In genomic region chr12:50025187-50026059, GRCh38 we compare ENCODE assay signal across 8 cellular contexts. TPM values are rescaled to one million over a fixed set of nuclear protein-coding genes. Genes with fewer than 3 reads are reported as not detected.
DNase-seq lines count a peak whose midpoint lies in the region; ATAC-seq and TF ChIP-seq lines count a peak whose summit lies in the region.

RACGAP1 (minus strand) TSS chr12:50025494; CDS start chr12:50016715, 8,779 bp downstream.

- no peaks in the 10 kb centered on the region for H4K20me1 ChIP-seq in OCI-LY1 (ENCODE audit: insufficient read depth, low read length)

- H3K9ac ChIP-seq in HUES64 (ENCODE audit: low read depth, low read length) (peak within 1 kb of the TSS; percentile 70), OCI-LY1 (ENCODE audit: low read length) (peak within 1 kb of the TSS; percentile 80)

- TF ChIP-seq CTCF in Calu3 (IDR thresholded peaks at IDR 0.05; ENCODE audit: unreplicated experiment) (no peak), OCI-LY1 (IDR thresholded peaks at IDR 0.05; ENCODE audit: low read length) (no peak), endothelial cell (IDR thresholded peaks at IDR 0.05; ENCODE audit: unreplicated experiment) (no peak), mesothelial cell of epicardium (IDR thresholded peaks at IDR 0.05; ENCODE audit: unreplicated experiment) (no peak)

- peak within 1 kb of the TSS; percentile 47; the same call in 1 of the 2 replicates for H3K27ac ChIP-seq in HUES64 (ENCODE audit: low read depth, low read length)
- peak within 1 kb of the TSS; percentile 66 for H3K27ac ChIP-seq in OCI-LY1 (ENCODE audit: low read depth, low read length, poor library complexity, severe bottlenecking)

- peak within 1 kb of the TSS; percentile 74 for H3K4me2 ChIP-seq in OCI-LY1 (ENCODE audit: low read length)

- H3K4me1 ChIP-seq in HUES64 (ENCODE audit: insufficient read depth, low read length) (peaks cover 3% of the 10 kb centered on the region; the same call in 1 of the 2 replicates), OCI-LY1 (ENCODE audit: insufficient read depth, low read length, severe bottlenecking) (peaks cover 48% of the 10 kb centered on the region)

- H3K36me3 ChIP-seq in HUES64 (ENCODE audit: insufficient read depth, low read length) = no peaks in the 10 kb centered on the region
- H3K36me3 ChIP-seq in OCI-LY1 (ENCODE audit: insufficient read depth, low read length) = peaks cover 26% of the 10 kb centered on the region; the same call in 1 of the 2 replicates

- intact Hi-C loops in Calu3 (cut with micrococcal nuclease; ENCODE audit: unreplicated experiment) = no loop called here

- H2AFZ ChIP-seq in OCI-LY1 (ENCODE audit: low read length) = peak within 1 kb of the TSS; percentile 79

- H3K27me3 ChIP-seq in HUES64 (ENCODE audit: insufficient read depth, low read length) (no peaks in the 10 kb centered on the region), OCI-LY1 (ENCODE audit: insufficient read depth, low read length) (no peaks in the 10 kb centered on the region)

- CTCF ChIA-PET in Calu3 (lab: Charles Lee) = interaction anchor here (0.6 to 1.1 kb wide), 4 partner anchors 8 to 80 kb away, joined by 3 to 4 read pairs (median 3); no protein-coding TSS in a partner anchor

- 3% methylated on average over 45 of the region's 47 CpGs for WGBS in HUES64

- H3K4me3 Mint-ChIP-seq in Calu3 (ENCODE audit: low read depth, unreplicated experiment) (peak within 1 kb of the TSS; percentile 93), endothelial cell (ENCODE audit: unreplicated experiment) (peak within 1 kb of the TSS; percentile 100), mesothelial cell of epicardium (peak within 1 kb of the TSS; percentile 96)

- H3K27me3 Mint-ChIP-seq in Calu3 (ENCODE audit: unreplicated experiment) (no peaks in the 10 kb centered on the region), endothelial cell (ENCODE audit: unreplicated experiment) (peaks cover 2% of the 10 kb centered on the region), mesothelial cell of epicardium (ENCODE audit: low read depth) (no peaks in the 10 kb centered on the region)

- peak within 1 kb of the TSS; percentile 80 for H3K4me3 ChIP-seq in HUES64 (ENCODE audit: low read length)
- peak within 1 kb of the TSS; percentile 74 for H3K4me3 ChIP-seq in OCI-LY1 (ENCODE audit: low read depth, low read length, poor library complexity, severe bottlenecking)

- peak; percentile 98 for ATAC-seq in GM21447 (IDR thresholded peaks at IDR 0.05; ENCODE audit: unreplicated experiment)

- H3K9me3 Mint-ChIP-seq in Calu3 (ENCODE audit: low read depth, unreplicated experiment) = no peaks in the 10 kb centered on the region
- H3K9me3 Mint-ChIP-seq in endothelial cell (ENCODE audit: unreplicated experiment) = no peaks in the 10 kb centered on the region
- no peaks in the 10 kb centered on the region for H3K9me3 Mint-ChIP-seq in mesothelial cell of epicardium

- H3F3A ChIP-seq in OCI-LY1 (ENCODE audit: insufficient read depth, low read length) = no peaks in the 10 kb centered on the region

- H3K9me3 ChIP-seq in HUES64 (ENCODE audit: insufficient read depth, low read depth, low read length) (no peaks in the 10 kb centered on the region), OCI-LY1 (ENCODE audit: low read length) (no peaks in the 10 kb centered on the region)

- peak within 1 kb of the TSS; percentile 78 for H3K27ac Mint-ChIP-seq in Calu3 (ENCODE audit: unreplicated experiment)
- peak within 1 kb of the TSS; percentile 86 for H3K27ac Mint-ChIP-seq in endothelial cell (ENCODE audit: unreplicated experiment)
- peak within 1 kb of the TSS; percentile 98 for H3K27ac Mint-ChIP-seq in mesothelial cell of epicardium

- peaks cover 46% of the 10 kb centered on the region for H3K79me2 ChIP-seq in OCI-LY1 (ENCODE audit: insufficient read depth, low read length)

- DNase-seq in Calu3 (peak; percentile 90), endothelial cell (ENCODE audit: low spot score) (peak; percentile 88), mesothelial cell of epicardium (ENCODE audit: low spot score in 2 of 2, unreplicated experiment in 2 of 2) (peak; percentile 83 to 94)
- DNase-seq in activated CD8-positive, alpha-beta memory T cell treated with anti-CD3 and anti-CD28 coated beads, Interleukin-2, amount 50 U/mL, for 4 hours = peak; percentile 93
- peak; percentile 92 for DNase-seq in stimulated activated CD8-positive, alpha-beta memory T cell treated with anti-CD3 and anti-CD28 coated beads, Interleukin-15, amount 100 ng/mL, for 48 hours (ENCODE audit: low read depth in 2 of 2)

- H3K4me1 Mint-ChIP-seq in Calu3 (ENCODE audit: low read depth, unreplicated experiment) (peaks cover 10% of the 10 kb centered on the region), endothelial cell (ENCODE audit: unreplicated experiment) (peaks cover 18% of the 10 kb centered on the region), mesothelial cell of epicardium (peaks cover 15% of the 10 kb centered on the region)

- H3K36me3 Mint-ChIP-seq in Calu3 (ENCODE audit: insufficient read depth, unreplicated experiment) (peaks cover 17% of the 10 kb centered on the region), endothelial cell (ENCODE audit: low read depth, unreplicated experiment) (no peaks in the 10 kb centered on the region), mesothelial cell of epicardium (no peaks in the 10 kb centered on the region)

- no TSS peak for BruUV-seq in Calu3 (replicated peaks; lab: Mats Ljungman, UMichigan)

- no peaks in the 10 kb centered on the region for H3K9me2 ChIP-seq in OCI-LY1 (ENCODE audit: low read depth, low read length)

RNA-seq across cellular contexts. Expression of gene RACGAP1, which starts in this region (rescaled TPM):
- total RNA-seq in Calu3 (2022) (59.4 and 62.0 TPM in 2 replicates), endothelial cell (ENCODE audit: unreplicated experiment) (19.5 TPM), mesothelial cell of epicardium (28.0 to 34.8 TPM (median 29.8 TPM) in 3 replicates)
- 33.0 TPM for polyA plus RNA-seq in HUES64 (2013, experiment 1 of 2)
- polyA plus RNA-seq in HUES64 (2013, experiment 2 of 2) = 43.9 TPM

Comparison
In these comparisons a context has a peak if more than half of its experiments do, and no peak if none do; other contexts are left out.
1. Peak in every context shown above with its lines: DNase-seq, ATAC-seq, H3K4me3 ChIP-seq and H3K27ac ChIP-seq.